In genomic region chr5:143004361-143004802, GRCh38 we compare ENCODE assay signal across 9 cellular contexts.
DNase-seq lines count a peak whose midpoint lies in the region; ATAC-seq and TF ChIP-seq lines count a peak whose summit lies in the region.
"Had no signal": no experiment of that assay in that cellular context is flagged by ENCODE, and none has a peak within 500 bp of the region (broad histone marks: within the 10 kb centered on the region; RNA-seq: fewer than 3 reads in every experiment).

No MANE protein-coding gene starts in this region.

- DNase-seq in activated CD4-positive, alpha-beta T cell treated with anti-CD3 and anti-CD28 coated beads for 36 hours: no peak
- DNase-seq in activated CD4-positive, alpha-beta T cell treated with anti-CD3 and anti-CD28 coated beads, Interleukin-2, amount 50 U/mL, for 1 hour: no peak
- DNase-seq in T-cell (no peak), superior temporal gyrus (ENCODE audit: extremely low spot score) (no peak), inferior parietal cortex (ENCODE audit: extremely low spot score) (no peak), DMS114 treated with DMSO at 0.1 percent for 48 hours (lab: John Stamatoyannopoulos, UW; ENCODE audit: unreplicated experiment) (no peak)
- DNase-seq: NCI-H1092 had no signal

- TF ChIP-seq CTCF in nephron (IDR thresholded peaks at IDR 0.05; ENCODE audit: unreplicated experiment in 3 of 3): no peak

- no peak overlapping the region for H3K4me3 Mint-ChIP-seq in activated CD4-positive, alpha-beta T cell treated with anti-CD3 and anti-CD28 coated beads for 36 hours
- no peak overlapping the region for H3K4me3 Mint-ChIP-seq in T-cell
- no peak overlapping the region for H3K4me3 Mint-ChIP-seq in nephron

- POLR2A ChIA-PET in activated CD4-positive, alpha-beta T cell treated with anti-CD3 and anti-CD28 coated beads for 36 hours (lab: Charles Lee): interaction anchor here (0.6 kb wide), 1 partner anchor 181 kb away, joined by 4 read pairs; no protein-coding TSS in a partner anchor
- POLR2A ChIA-PET in T-cell (lab: Charles Lee): interaction anchor here in 1 of 2 donors (2.3 kb wide), 1 partner anchor 430 kb away, joined by 7 read pairs; no protein-coding TSS in a partner anchor

- CTCF ChIA-PET in activated CD4-positive, alpha-beta T cell treated with anti-CD3 and anti-CD28 coated beads for 36 hours (lab: Charles Lee): interaction anchor here (0.6 to 1.6 kb wide), 2 partner anchors 29 to 1184 kb away, joined by 3 read pairs; no protein-coding TSS in a partner anchor
- CTCF ChIA-PET in T-cell (lab: Charles Lee): interaction anchor here (0.6 to 2.8 kb wide), 5 partner anchors 10 to 1184 kb away, joined by 3 to 13 read pairs (median 4); no protein-coding TSS in a partner anchor

- H3K9me3 Mint-ChIP-seq in activated CD4-positive, alpha-beta T cell treated with anti-CD3 and anti-CD28 coated beads for 36 hours (ENCODE audit: low read depth): peaks cover 3% of the 10 kb centered on the region
- H3K9me3 Mint-ChIP-seq in T-cell (peaks cover 0 to 4% (median 0%) of the 10 kb centered on the region in 3 donors), nephron (no peaks in the 10 kb centered on the region)

- no peak for ATAC-seq in activated CD4-positive, alpha-beta T cell treated with anti-CD3 and anti-CD28 coated beads for 36 hours
- ATAC-seq in HG02678 (IDR thresholded peaks at IDR 0.05; ENCODE audit: unreplicated experiment) (peak; percentile 35), T-cell (replicated peaks in 1 of 4) (no peak)

- intact Hi-C loops in activated CD4-positive, alpha-beta T cell treated with anti-CD3 and anti-CD28 coated beads for 36 hours (cut with DNase I, micrococcal nuclease): loop anchor here (5.0 to 10.0 kb wide), 5 partner anchors 82 to 900 kb away; partner anchors contain the start of gene NDFIP1 (in 1 of the 2)

- H3K27ac Mint-ChIP-seq in activated CD4-positive, alpha-beta T cell treated with anti-CD3 and anti-CD28 coated beads for 36 hours: peak overlapping the region; percentile 60
- peak overlapping the region; percentile 96 to 97 for H3K27ac Mint-ChIP-seq in T-cell
- H3K27ac Mint-ChIP-seq in nephron: peak overlapping the region; percentile 30 to 63 (median 56)

- H3K4me1 Mint-ChIP-seq in activated CD4-positive, alpha-beta T cell treated with anti-CD3 and anti-CD28 coated beads for 36 hours: peaks cover 67% of the 10 kb centered on the region
- H3K4me1 Mint-ChIP-seq in T-cell (peaks cover 56 to 93% (median 88%) of the 10 kb centered on the region in 3 donors), nephron (peaks cover 28% of the 10 kb centered on the region)

- H3K36me3 Mint-ChIP-seq in activated CD4-positive, alpha-beta T cell treated with anti-CD3 and anti-CD28 coated beads for 36 hours (ENCODE audit: low read depth): peaks cover 7% of the 10 kb centered on the region
- H3K36me3 Mint-ChIP-seq in T-cell (peaks cover 7% of the 10 kb centered on the region), nephron (ENCODE audit: low read depth) (no peaks in the 10 kb centered on the region)

- H3K27me3 Mint-ChIP-seq in activated CD4-positive, alpha-beta T cell treated with anti-CD3 and anti-CD28 coated beads for 36 hours: no peaks in the 10 kb centered on the region
- no peaks in the 10 kb centered on the region for H3K27me3 Mint-ChIP-seq in T-cell
- no peaks in the 10 kb centered on the region for H3K27me3 Mint-ChIP-seq in nephron (ENCODE audit: low read depth)
